30 cellular contexts compared by ENCODE assay signal in genomic region chr1:13817906-13818305, GRCh38.
"Had no signal": no experiment of that assay in that cellular context is flagged by ENCODE, and none has a peak within 500 bp of the region (broad histone marks: within the 10 kb centered on the region; RNA-seq: fewer than 3 reads in every experiment).

No MANE protein-coding gene starts in this region.

- H3K27me3 Mint-ChIP-seq: activated CD4-positive, alpha-beta memory T cell treated with anti-CD3 and anti-CD28 coated beads for 36 hours; activated CD4-positive, alpha-beta T cell treated with anti-CD3 and anti-CD28 coated beads for 36 hours; activated CD4-positive, alpha-beta T cell treated with anti-CD3 and anti-CD28 coated beads, Interleukin-2, amount 10 ng/mL, durations not matched to agents 24 days and 14 days; activated naive CD4-positive, alpha-beta T cell treated with anti-CD3 and anti-CD28 coated beads, Interleukin-2, amount 50 U/mL, for 24 hours; activated naive CD8-positive, alpha-beta T cell treated with anti-CD3 and anti-CD28 coated beads for 36 hours; activated naive CD8-positive, alpha-beta T cell treated with anti-CD3 and anti-CD28 coated beads, Interleukin-2, amount 50 U/mL, for 24 hours; activated T-helper 17 cell treated with anti-CD3 and anti-CD28 coated beads, Interleukin-2, amount 50 U/mL, for 72 hours; central memory CD8-positive, alpha-beta T cell; T-helper 17 cell had no signal

- H3K4me3 Mint-ChIP-seq: activated CD4-positive, alpha-beta memory T cell treated with anti-CD3 and anti-CD28 coated beads for 36 hours; activated CD4-positive, alpha-beta T cell treated with anti-CD3 and anti-CD28 coated beads for 36 hours; activated CD4-positive, alpha-beta T cell treated with anti-CD3 and anti-CD28 coated beads, Interleukin-2, amount 10 ng/mL, durations not matched to agents 24 days and 14 days; activated CD8-positive, alpha-beta T cell treated with anti-CD3 and anti-CD28 coated beads, Interleukin-2, amount 10 ng/mL, durations not matched to agents 7 days and 5 days; activated naive CD4-positive, alpha-beta T cell treated with anti-CD3 and anti-CD28 coated beads, Interleukin-2, amount 50 U/mL, for 24 hours; activated naive CD8-positive, alpha-beta T cell treated with anti-CD3 and anti-CD28 coated beads for 36 hours; activated naive CD8-positive, alpha-beta T cell treated with anti-CD3 and anti-CD28 coated beads, Interleukin-2, amount 50 U/mL, for 24 hours; activated T-cell treated with anti-CD3 and anti-CD28 coated beads, Interleukin-2, amount 50 U/mL, for 4 hours; activated T-helper 17 cell treated with anti-CD3 and anti-CD28 coated beads, Interleukin-2, amount 50 U/mL, for 72 hours; central memory CD8-positive, alpha-beta T cell; T-helper 17 cell; T-helper 2 cell treated with Interferon-gamma antibody and Interleukin-4, amounts not matched to agents 5 μg/mL and 100 μg/mL, for 36 hours had no signal

- H3K9me3 Mint-ChIP-seq: activated CD4-positive, alpha-beta memory T cell treated with anti-CD3 and anti-CD28 coated beads for 36 hours; activated CD4-positive, alpha-beta T cell treated with anti-CD3 and anti-CD28 coated beads, Interleukin-2, amount 10 ng/mL, durations not matched to agents 24 days and 14 days; activated naive CD4-positive, alpha-beta T cell treated with anti-CD3 and anti-CD28 coated beads, Interleukin-2, amount 50 U/mL, for 24 hours; activated naive CD8-positive, alpha-beta T cell treated with anti-CD3 and anti-CD28 coated beads for 36 hours; activated naive CD8-positive, alpha-beta T cell treated with anti-CD3 and anti-CD28 coated beads, Interleukin-2, amount 50 U/mL, for 24 hours; activated T-cell treated with anti-CD3 and anti-CD28 coated beads, Interleukin-2, amount 50 U/mL, for 4 hours; activated T-helper 17 cell treated with anti-CD3 and anti-CD28 coated beads, Interleukin-2, amount 50 U/mL, for 72 hours; central memory CD8-positive, alpha-beta T cell; T-helper 2 cell treated with Interferon-gamma antibody and Interleukin-4, amounts not matched to agents 5 μg/mL and 100 μg/mL, for 36 hours had no signal

- H3K36me3 ChIP-seq: adrenal gland, cardiac muscle cell had no signal

- H3K4me1 ChIP-seq: gastroesophageal sphincter had no signal

- H3K27ac Mint-ChIP-seq: activated CD4-positive, alpha-beta memory T cell treated with anti-CD3 and anti-CD28 coated beads for 36 hours; activated CD4-positive, alpha-beta T cell treated with anti-CD3 and anti-CD28 coated beads for 36 hours; activated CD4-positive, alpha-beta T cell treated with anti-CD3 and anti-CD28 coated beads, Interleukin-2, amount 10 ng/mL, durations not matched to agents 24 days and 14 days; activated CD8-positive, alpha-beta T cell treated with anti-CD3 and anti-CD28 coated beads, Interleukin-2, amount 10 ng/mL, durations not matched to agents 7 days and 5 days; activated naive CD4-positive, alpha-beta T cell treated with anti-CD3 and anti-CD28 coated beads, Interleukin-2, amount 50 U/mL, for 24 hours; activated naive CD8-positive, alpha-beta T cell treated with anti-CD3 and anti-CD28 coated beads for 36 hours; activated naive CD8-positive, alpha-beta T cell treated with anti-CD3 and anti-CD28 coated beads, Interleukin-2, amount 50 U/mL, for 24 hours; activated T-helper 17 cell treated with anti-CD3 and anti-CD28 coated beads, Interleukin-2, amount 50 U/mL, for 72 hours; T-helper 17 cell; T-helper 2 cell treated with Interferon-gamma antibody and Interleukin-4, amounts not matched to agents 5 μg/mL and 100 μg/mL, for 36 hours had no signal

- H3K4me3 ChIP-seq: adrenal gland, body of pancreas, cardiac muscle cell, esophagus squamous epithelium, gastroesophageal sphincter had no signal

- H3K27me3 ChIP-seq: adrenal gland, body of pancreas, cardiac muscle cell, esophagus squamous epithelium, gastroesophageal sphincter had no signal

- DNase-seq: activated CD4-positive, alpha-beta memory T cell treated with anti-CD3 and anti-CD28 coated beads for 36 hours; activated CD4-positive, alpha-beta T cell treated with anti-CD3 and anti-CD28 coated beads for 36 hours; activated CD4-positive, alpha-beta T cell treated with anti-CD3 and anti-CD28 coated beads, Interleukin-2, amount 10 ng/mL, durations not matched to agents 24 days and 14 days; activated CD4-positive, CD25-positive, alpha-beta regulatory T cell; activated CD4-positive, CD25-positive, alpha-beta regulatory T cell treated with anti-CD3 and anti-CD28 coated beads, Interleukin-2, amount 50 U/mL, for 72 hours; activated CD8-positive, alpha-beta T cell treated with anti-CD3 and anti-CD28 coated beads, Interleukin-2, amount 10 ng/mL, durations not matched to agents 7 days and 5 days; activated effector memory CD4-positive, alpha-beta T cell treated with Interleukin-2 at 50 U/mL for 16 hours; activated gamma-delta T cell treated with Interleukin-2 at 50 U/mL for 16 hours; activated naive CD4-positive, alpha-beta T cell treated with Interleukin-2 at 50 U/mL for 16 hours; activated naive CD8-positive, alpha-beta T cell treated with anti-CD3 and anti-CD28 coated beads for 36 hours; activated naive CD8-positive, alpha-beta T cell treated with anti-CD3 and anti-CD28 coated beads, Interleukin-2, amount 50 U/mL, for 24 hours; activated T-cell treated with anti-CD3 and anti-CD28 coated beads, Interleukin-2, amount 50 U/mL, for 4 hours; amygdala; aorta; effector memory CD4-positive, alpha-beta T cell; esophagus squamous epithelium; foreskin melanocyte; hippocampal formation; T-helper 1 cell; T-helper 17 cell; T1000 had no signal

- H3K9me3 ChIP-seq: adrenal gland, body of pancreas, esophagus squamous epithelium, gastroesophageal sphincter had no signal

- H3K4me1 Mint-ChIP-seq: activated CD4-positive, alpha-beta T cell treated with anti-CD3 and anti-CD28 coated beads for 36 hours; activated CD4-positive, alpha-beta T cell treated with anti-CD3 and anti-CD28 coated beads, Interleukin-2, amount 10 ng/mL, durations not matched to agents 24 days and 14 days; activated naive CD4-positive, alpha-beta T cell treated with anti-CD3 and anti-CD28 coated beads, Interleukin-2, amount 50 U/mL, for 24 hours; activated naive CD8-positive, alpha-beta T cell treated with anti-CD3 and anti-CD28 coated beads, Interleukin-2, amount 50 U/mL, for 24 hours had no signal

- H3K27ac ChIP-seq: adrenal gland, body of pancreas, cardiac muscle cell, epithelial cell of prostate, esophagus squamous epithelium, gastroesophageal sphincter had no signal

- H3K36me3 Mint-ChIP-seq: activated CD4-positive, alpha-beta memory T cell treated with anti-CD3 and anti-CD28 coated beads for 36 hours; activated naive CD8-positive, alpha-beta T cell treated with anti-CD3 and anti-CD28 coated beads for 36 hours had no signal

- ATAC-seq: activated CD4-positive, alpha-beta T cell treated with anti-CD3 and anti-CD28 coated beads for 36 hours; activated CD8-positive, alpha-beta T cell treated with anti-CD3 and anti-CD28 coated beads, Interleukin-2, amount 10 ng/mL, durations not matched to agents 7 days and 5 days; activated naive CD8-positive, alpha-beta T cell treated with anti-CD3 and anti-CD28 coated beads, Interleukin-2, amount 50 U/mL, for 24 hours; activated T-cell treated with anti-CD3 and anti-CD28 coated beads, Interleukin-2, amount 50 U/mL, for 4 hours; activated T-helper 17 cell treated with anti-CD3 and anti-CD28 coated beads, Interleukin-2, amount 50 U/mL, for 72 hours; body of pancreas; gastroesophageal sphincter; T-helper 17 cell had no signal
